In genomic region chr7:148079206-148079605, GRCh38 we compare ENCODE assay signal across 27 cellular contexts.
"Had no signal": no experiment of that assay in that cellular context is flagged by ENCODE, and none has a peak within 500 bp of the region (broad histone marks: within the 10 kb centered on the region; RNA-seq: fewer than 3 reads in every experiment).

No MANE protein-coding gene starts in this region.

- H3K36me3 Mint-ChIP-seq: naive thymus-derived CD8-positive, alpha-beta T cell; natural killer cell treated with Interleukin-12 subunit alpha and Interleukin-12 subunit beta and Interleukin-15 and Interleukin-18, amount 100 ng/mL, for 72 hours; stimulated activated effector memory CD8-positive, alpha-beta T cell treated with anti-CD3 and anti-CD28 coated beads, Interleukin-12 subunit alpha, Interleukin-12 subunit beta, amount 100 ng/mL, for 72 hours; stimulated activated naive B cell treated with anti-CD40 and anti-IgM and Interleukin-4, amounts not matched to agents 10 μg/mL and 1 μg/mL and 100 μg/mL, for 72 hours; type B pancreatic cell had no signal

- H3K4me1 ChIP-seq: neural progenitor cell, parathyroid adenoma, psoas muscle, transverse colon, upper lobe of right lung, uterus had no signal

- H3K36me3 ChIP-seq: neural progenitor cell, ovary, right lobe of liver, sigmoid colon, stomach, thoracic aorta, tibial artery, transverse colon, upper lobe of right lung, uterus had no signal

- H3K4me1 Mint-ChIP-seq: naive thymus-derived CD8-positive, alpha-beta T cell; stimulated activated effector memory CD8-positive, alpha-beta T cell treated with anti-CD3 and anti-CD28 coated beads, Interleukin-12 subunit alpha, Interleukin-12 subunit beta, amount 100 ng/mL, for 72 hours; stimulated activated naive B cell treated with anti-CD40 and anti-IgM and Interleukin-4, amounts not matched to agents 10 μg/mL and 1 μg/mL and 100 μg/mL, for 72 hours had no signal

- H3K4me3 ChIP-seq: neural progenitor cell, ovary, psoas muscle, right lobe of liver, sigmoid colon, stomach, thoracic aorta, tibial artery, transverse colon, upper lobe of right lung, uterus had no signal

- DNase-seq: naive thymus-derived CD8-positive, alpha-beta T cell; occipital lobe; ovary; posterior cingulate gyrus; psoas muscle; right cardiac atrium; right lobe of liver; sigmoid colon; small intestine; stimulated activated CD4-positive, alpha-beta T cell treated with anti-CD3 and anti-CD28 coated beads, Interleukin-15, amount 100 ng/mL, for 24 hours; stimulated activated CD4-positive, alpha-beta T cell treated with anti-CD3 and anti-CD28 coated beads, Interleukin-2, amount 100 ng/mL, for 24 hours; stimulated activated CD4-positive, alpha-beta T cell treated with anti-CD3 and anti-CD28 coated beads, Interleukin-2, amount 100 ng/mL, for 48 hours; stimulated activated CD4-positive, alpha-beta T cell treated with anti-CD3 and anti-CD28 coated beads, Interleukin-4, amount 100 ng/mL, for 24 hours; stimulated activated naive B cell treated with anti-CD40 and anti-IgM and Interleukin-4, amounts not matched to agents 10 μg/mL and 1 μg/mL and 100 μg/mL, for 72 hours; stimulated activated naive CD4-positive, alpha-beta T cell treated with Interleukin-2 at 50 U/mL for 16 hours; stomach; tibial artery; transverse colon; upper lobe of right lung; uterus had no signal

- H3K27ac ChIP-seq: neural progenitor cell, ovary, parathyroid adenoma, psoas muscle, right lobe of liver, sigmoid colon, stomach, thoracic aorta, tibial artery, transverse colon, upper lobe of right lung, uterus had no signal

- H3K9me3 ChIP-seq: ovary, psoas muscle, right lobe of liver, sigmoid colon, stomach, thoracic aorta, tibial artery, transverse colon, upper lobe of right lung, uterus had no signal

- H3K4me3 Mint-ChIP-seq: naive thymus-derived CD8-positive, alpha-beta T cell; natural killer cell treated with Interleukin-12 subunit alpha and Interleukin-12 subunit beta and Interleukin-15 and Interleukin-18, amount 100 ng/mL, for 72 hours; neural progenitor cell; stimulated activated effector memory CD8-positive, alpha-beta T cell treated with anti-CD3 and anti-CD28 coated beads, Interleukin-12 subunit alpha, Interleukin-12 subunit beta, amount 100 ng/mL, for 72 hours; stimulated activated naive B cell treated with anti-CD40 and anti-IgM and Interleukin-4, amounts not matched to agents 10 μg/mL and 1 μg/mL and 100 μg/mL, for 72 hours; stimulated activated naive CD8-positive, alpha-beta T cell treated with anti-CD3 and anti-CD28 coated beads, Interleukin-15, Interleukin-2, amounts not matched to agents 100 ng/mL and 50 ng/mL, for 24 hours; type B pancreatic cell had no signal

- H3K27ac Mint-ChIP-seq: naive thymus-derived CD8-positive, alpha-beta T cell; natural killer cell treated with Interleukin-12 subunit alpha and Interleukin-12 subunit beta and Interleukin-15 and Interleukin-18, amount 100 ng/mL, for 72 hours; neural progenitor cell; stimulated activated effector memory CD8-positive, alpha-beta T cell treated with anti-CD3 and anti-CD28 coated beads, Interleukin-12 subunit alpha, Interleukin-12 subunit beta, amount 100 ng/mL, for 72 hours; stimulated activated naive B cell treated with anti-CD40 and anti-IgM and Interleukin-4, amounts not matched to agents 10 μg/mL and 1 μg/mL and 100 μg/mL, for 72 hours; stimulated activated naive CD8-positive, alpha-beta T cell treated with anti-CD3 and anti-CD28 coated beads, Interleukin-15, Interleukin-2, amounts not matched to agents 100 ng/mL and 50 ng/mL, for 24 hours; type B pancreatic cell had no signal

- H3K9me3 Mint-ChIP-seq: naive thymus-derived CD8-positive, alpha-beta T cell; natural killer cell treated with Interleukin-12 subunit alpha and Interleukin-12 subunit beta and Interleukin-15 and Interleukin-18, amount 100 ng/mL, for 72 hours; stimulated activated effector memory CD8-positive, alpha-beta T cell treated with anti-CD3 and anti-CD28 coated beads, Interleukin-12 subunit alpha, Interleukin-12 subunit beta, amount 100 ng/mL, for 72 hours; stimulated activated naive B cell treated with anti-CD40 and anti-IgM and Interleukin-4, amounts not matched to agents 10 μg/mL and 1 μg/mL and 100 μg/mL, for 72 hours; stimulated activated naive CD8-positive, alpha-beta T cell treated with anti-CD3 and anti-CD28 coated beads, Interleukin-15, Interleukin-2, amounts not matched to agents 100 ng/mL and 50 ng/mL, for 24 hours had no signal

- H3K27me3 ChIP-seq: neural progenitor cell, ovary, sigmoid colon, stomach, tibial artery, transverse colon, upper lobe of right lung, uterus had no signal

- H3K27me3 Mint-ChIP-seq: natural killer cell treated with Interleukin-12 subunit alpha and Interleukin-12 subunit beta and Interleukin-15 and Interleukin-18, amount 100 ng/mL, for 72 hours; stimulated activated naive CD8-positive, alpha-beta T cell treated with anti-CD3 and anti-CD28 coated beads, Interleukin-15, Interleukin-2, amounts not matched to agents 100 ng/mL and 50 ng/mL, for 24 hours had no signal

- ATAC-seq: naive thymus-derived CD8-positive, alpha-beta T cell; natural killer cell treated with Interleukin-12 subunit alpha and Interleukin-12 subunit beta and Interleukin-15 and Interleukin-18, amount 100 ng/mL, for 72 hours; psoas muscle; right cardiac atrium; right lobe of liver; stimulated activated effector memory CD8-positive, alpha-beta T cell treated with anti-CD3 and anti-CD28 coated beads, Interleukin-12 subunit alpha, Interleukin-12 subunit beta, amount 100 ng/mL, for 72 hours; stimulated activated naive B cell treated with anti-CD40 and anti-IgM and Interleukin-4, amounts not matched to agents 10 μg/mL and 1 μg/mL and 100 μg/mL, for 72 hours; upper lobe of right lung had no signal

- H3K9ac ChIP-seq: neural progenitor cell, parathyroid adenoma had no signal
